ENCODE assay signal across 1 cellular context in the genomic region with DNA sequence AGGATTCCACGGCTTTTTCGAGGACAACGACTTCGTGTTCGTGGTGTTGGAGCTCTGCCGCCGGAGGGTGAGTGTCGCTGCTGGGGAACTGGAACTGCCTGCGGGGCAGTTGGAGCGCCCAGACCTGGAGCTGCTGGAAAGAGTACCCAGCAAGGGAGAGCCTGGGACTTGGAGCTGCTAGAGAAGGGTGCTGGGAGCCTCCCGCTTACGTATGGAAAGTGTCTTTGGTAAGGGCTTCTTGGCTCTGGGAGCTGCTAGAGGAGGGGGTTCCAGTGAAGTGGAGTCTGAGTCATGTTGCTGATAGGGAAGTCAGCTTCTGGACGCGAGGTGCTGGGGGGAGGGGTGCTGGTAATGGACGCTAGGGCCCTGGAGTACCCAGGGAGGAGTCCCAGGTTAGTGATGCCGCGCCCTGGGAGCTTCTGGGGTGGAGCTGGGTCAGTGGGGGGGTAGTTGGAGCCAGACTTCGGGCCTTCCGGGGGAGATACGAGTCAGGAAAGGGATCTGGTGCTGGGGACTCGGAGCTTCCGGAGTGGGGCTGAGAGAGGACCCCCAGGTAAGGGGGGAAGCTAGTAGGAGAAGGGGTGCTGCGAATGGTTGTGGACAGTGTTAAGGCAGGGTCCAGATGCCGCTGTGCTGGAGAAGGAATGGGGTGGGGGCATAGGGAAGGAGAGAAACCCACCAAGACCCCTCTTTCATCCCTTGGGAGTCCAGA.
TF ChIP-seq lines count a peak whose summit lies in the region.

No MANE protein-coding gene starts in this region.

TF ChIP-seq in HCT116, 20 proteins besides CTCF, POLR2A, EP300 and RAD21 (continued from another document):
- TF ChIP-seq, protein P1, sequence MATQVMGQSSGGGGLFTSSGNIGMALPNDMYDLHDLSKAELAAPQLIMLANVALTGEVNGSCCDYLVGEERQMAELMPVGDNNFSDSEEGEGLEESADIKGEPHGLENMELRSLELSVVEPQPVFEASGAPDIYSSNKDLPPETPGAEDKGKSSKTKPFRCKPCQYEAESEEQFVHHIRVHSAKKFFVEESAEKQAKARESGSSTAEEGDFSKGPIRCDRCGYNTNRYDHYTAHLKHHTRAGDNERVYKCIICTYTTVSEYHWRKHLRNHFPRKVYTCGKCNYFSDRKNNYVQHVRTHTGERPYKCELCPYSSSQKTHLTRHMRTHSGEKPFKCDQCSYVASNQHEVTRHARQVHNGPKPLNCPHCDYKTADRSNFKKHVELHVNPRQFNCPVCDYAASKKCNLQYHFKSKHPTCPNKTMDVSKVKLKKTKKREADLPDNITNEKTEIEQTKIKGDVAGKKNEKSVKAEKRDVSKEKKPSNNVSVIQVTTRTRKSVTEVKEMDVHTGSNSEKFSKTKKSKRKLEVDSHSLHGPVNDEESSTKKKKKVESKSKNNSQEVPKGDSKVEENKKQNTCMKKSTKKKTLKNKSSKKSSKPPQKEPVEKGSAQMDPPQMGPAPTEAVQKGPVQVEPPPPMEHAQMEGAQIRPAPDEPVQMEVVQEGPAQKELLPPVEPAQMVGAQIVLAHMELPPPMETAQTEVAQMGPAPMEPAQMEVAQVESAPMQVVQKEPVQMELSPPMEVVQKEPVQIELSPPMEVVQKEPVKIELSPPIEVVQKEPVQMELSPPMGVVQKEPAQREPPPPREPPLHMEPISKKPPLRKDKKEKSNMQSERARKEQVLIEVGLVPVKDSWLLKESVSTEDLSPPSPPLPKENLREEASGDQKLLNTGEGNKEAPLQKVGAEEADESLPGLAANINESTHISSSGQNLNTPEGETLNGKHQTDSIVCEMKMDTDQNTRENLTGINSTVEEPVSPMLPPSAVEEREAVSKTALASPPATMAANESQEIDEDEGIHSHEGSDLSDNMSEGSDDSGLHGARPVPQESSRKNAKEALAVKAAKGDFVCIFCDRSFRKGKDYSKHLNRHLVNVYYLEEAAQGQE (IDR thresholded peaks at IDR 0.05; ENCODE audit: low read depth), result no peak
- no peak for TF ChIP-seq ELF1 (IDR thresholded peaks at IDR 0.05; ENCODE audit: borderline replicate concordance, low read depth)
- TF ChIP-seq CBX3 (IDR thresholded peaks at IDR 0.05; ENCODE audit: low read depth), result no peak
- no peak for TF ChIP-seq ZFX (IDR thresholded peaks at IDR 0.05)
- TF ChIP-seq, protein P2, sequence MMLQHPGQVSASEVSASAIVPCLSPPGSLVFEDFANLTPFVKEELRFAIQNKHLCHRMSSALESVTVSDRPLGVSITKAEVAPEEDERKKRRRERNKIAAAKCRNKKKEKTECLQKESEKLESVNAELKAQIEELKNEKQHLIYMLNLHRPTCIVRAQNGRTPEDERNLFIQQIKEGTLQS (IDR thresholded peaks at IDR 0.05), result no peak
- TF ChIP-seq SRF (IDR thresholded peaks at IDR 0.05; ENCODE audit: low read depth), result no peak
- TF ChIP-seq, protein P3, sequence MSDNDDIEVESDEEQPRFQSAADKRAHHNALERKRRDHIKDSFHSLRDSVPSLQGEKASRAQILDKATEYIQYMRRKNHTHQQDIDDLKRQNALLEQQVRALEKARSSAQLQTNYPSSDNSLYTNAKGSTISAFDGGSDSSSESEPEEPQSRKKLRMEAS (IDR thresholded peaks at IDR 0.05), result no peak
- no peak for TF ChIP-seq EGR1 (IDR thresholded peaks at IDR 0.05; ENCODE audit: low read depth)
- no peak for TF ChIP-seq FOSL1 (IDR thresholded peaks at IDR 0.05; ENCODE audit: low read depth)
- no peak for TF ChIP-seq YY1 (IDR thresholded peaks at IDR 0.05; ENCODE audit: extremely low read depth, insufficient replicate concordance, low read depth, low read length)
- no peak for TF ChIP-seq CEBPB (IDR thresholded peaks at IDR 0.05; ENCODE audit: low read depth)
- no peak for TF ChIP-seq POLR2AphosphoS5 (IDR thresholded peaks at IDR 0.05; ENCODE audit: low read depth, low read length)
